ENCODE assay signal across 9 cellular contexts in genomic region chr6:163585932-163586437, GRCh38.
A peak's percentile ranks its signal among the peaks of the same experiment; 100 is the strongest.
DNase-seq lines count a peak whose midpoint lies in the region; ATAC-seq and TF ChIP-seq lines count a peak whose summit lies in the region.
"Had no signal": no experiment of that assay in that cellular context is flagged by ENCODE, and none has a peak within 500 bp of the region (broad histone marks: within the 10 kb centered on the region; RNA-seq: fewer than 3 reads in every experiment).

No MANE protein-coding gene starts in this region.

- no peak overlapping the region for H3K4me3 Mint-ChIP-seq in CD8-positive, alpha-beta memory T cell

- H3K4me1 ChIP-seq in CD8-positive, alpha-beta memory T cell (ENCODE audit: insufficient read depth, low read length) = no peaks in the 10 kb centered on the region
- peaks cover 23% of the 10 kb centered on the region for H3K4me1 ChIP-seq in PC-3 (ENCODE audit: insufficient read depth, low read length)

- H3K27ac Mint-ChIP-seq in CD8-positive, alpha-beta memory T cell = no peak overlapping the region

- H3K9me3 ChIP-seq in CD8-positive, alpha-beta memory T cell (ENCODE audit: low read length) = no peaks in the 10 kb centered on the region
- H3K9me3 ChIP-seq in PC-3 (ENCODE audit: low read length) = no peaks in the 10 kb centered on the region

- no peak overlapping the region for H2AFZ ChIP-seq in PC-3 (ENCODE audit: low read length)

- no peaks in the 10 kb centered on the region for H4K20me1 ChIP-seq in PC-3 (ENCODE audit: low read length)

- H3K36me3 Mint-ChIP-seq in CD8-positive, alpha-beta memory T cell = peaks cover 0 to 11% (median 0%) of the 10 kb centered on the region in 3 donors

- H3K4me2 ChIP-seq in PC-3 (ENCODE audit: low read length) = 0 out of 2 replicates have a peak overlapping the region, but pooled peaks have one; percentile 38

- no peak for DNase-seq in CD8-positive, alpha-beta memory T cell
- DNase-seq in PC-3 = peak; percentile 74
- DNase-seq in non-pigmented ciliary epithelial cell (ENCODE audit: low read depth) = peak; percentile 78
- no peak for DNase-seq in COLO668 (lab: John Stamatoyannopoulos, UW; ENCODE audit: unreplicated experiment)
- no peak for DNase-seq in NCI-H774 (lab: John Stamatoyannopoulos, UW)
- DNase-seq in activated CD4-positive, alpha-beta T cell treated with anti-CD3 and anti-CD28 coated beads, Interleukin-2, amount 50 U/mL, for 48 hours = no peak
- DNase-seq in activated gamma-delta T cell treated with Interleukin-2 at 50 U/mL for 16 hours = no peak
- DNase-seq: NCI-H524 had no signal

- H3K9ac ChIP-seq in PC-3 (ENCODE audit: low read length) = no peak overlapping the region

- ATAC-seq in PC-3 (peak; percentile 77), esophagus mucosa (peak; percentile 74)

- H3K9me2 ChIP-seq in PC-3 (replicated peaks; ENCODE audit: low read length) = no peaks in the 10 kb centered on the region

- H3K27me3 ChIP-seq in CD8-positive, alpha-beta memory T cell (ENCODE audit: insufficient read depth, low read length, poor library complexity, severe bottlenecking) = no peaks in the 10 kb centered on the region
- no peaks in the 10 kb centered on the region for H3K27me3 ChIP-seq in PC-3 (ENCODE audit: low read length)

- no TSS peak for BruUV-seq in PC-3 (replicated peaks; lab: Mats Ljungman, UMichigan)

- H3K27me3 Mint-ChIP-seq in CD8-positive, alpha-beta memory T cell = peaks cover 4 to 39% of the 10 kb centered on the region in 2 donors

- peaks cover 3% of the 10 kb centered on the region for H3F3A ChIP-seq in PC-3 (ENCODE audit: low read length, unreplicated experiment)

- H3K9me3 Mint-ChIP-seq in CD8-positive, alpha-beta memory T cell = peaks cover under 1 to 9% (median 3%) of the 10 kb centered on the region in 5 donors

- CTCF ChIA-PET in CD8-positive, alpha-beta memory T cell (lab: Charles Lee) = no interaction called here
- CTCF ChIA-PET in PC-3 (lab: Charles Lee) = interaction anchor here (0.6 kb wide), 1 partner anchor 163 kb away, joined by 3 read pairs; no protein-coding TSS in a partner anchor

- no peaks in the 10 kb centered on the region for H3K36me3 ChIP-seq in CD8-positive, alpha-beta memory T cell (ENCODE audit: insufficient read depth, low read length)
- H3K36me3 ChIP-seq in PC-3 (ENCODE audit: low read depth, low read length) = no peaks in the 10 kb centered on the region

- H3K27ac ChIP-seq in CD8-positive, alpha-beta memory T cell (ENCODE audit: low read depth, low read length) = peak overlapping the region; percentile 18
- peak overlapping the region; percentile 44; the same call in 1 of the 2 replicates for H3K27ac ChIP-seq in PC-3 (ENCODE audit: low read length)

- peaks cover 0 to 1% (median 0%) of the 10 kb centered on the region in 3 donors for H3K4me1 Mint-ChIP-seq in CD8-positive, alpha-beta memory T cell

- POLR2A ChIA-PET in CD8-positive, alpha-beta memory T cell (lab: Charles Lee) = no interaction called here
- POLR2A ChIA-PET in PC-3 (lab: Charles Lee; ENCODE audit: unreplicated experiment) = no interaction called here

- H3K79me2 ChIP-seq in PC-3 (ENCODE audit: low read length) = no peaks in the 10 kb centered on the region

- TF ChIP-seq CTCF in PC-3 (conservative IDR thresholded peaks at IDR 0.05; ENCODE audit: low read depth, low read length) = no peak

- H3K4me3 ChIP-seq in CD8-positive, alpha-beta memory T cell (ENCODE audit: low read length) = no peak overlapping the region
- H3K4me3 ChIP-seq in PC-3 (ENCODE audit: low read length) = no peak overlapping the region

- intact Hi-C loops in PC-3 (cut with micrococcal nuclease) = no loop called here

Comparison
In these comparisons a context has a peak if more than half of its experiments do, and no peak if none do; other contexts are left out.
1. DNase-seq: peak in PC-3 (single experiment) and non-pigmented ciliary epithelial cell (single experiment); none in CD8-positive, alpha-beta memory T cell (0 of 5), COLO668 (single experiment), NCI-H774 (single experiment), activated CD4-positive, alpha-beta T cell treated with anti-CD3 and anti-CD28 coated beads, Interleukin-2, amount 50 U/mL, for 48 hours (0 of 2) and activated gamma-delta T cell treated with Interleukin-2 at 50 U/mL for 16 hours (single experiment).